ENCODE assay signal across 8 cellular contexts in the genomic region with DNA sequence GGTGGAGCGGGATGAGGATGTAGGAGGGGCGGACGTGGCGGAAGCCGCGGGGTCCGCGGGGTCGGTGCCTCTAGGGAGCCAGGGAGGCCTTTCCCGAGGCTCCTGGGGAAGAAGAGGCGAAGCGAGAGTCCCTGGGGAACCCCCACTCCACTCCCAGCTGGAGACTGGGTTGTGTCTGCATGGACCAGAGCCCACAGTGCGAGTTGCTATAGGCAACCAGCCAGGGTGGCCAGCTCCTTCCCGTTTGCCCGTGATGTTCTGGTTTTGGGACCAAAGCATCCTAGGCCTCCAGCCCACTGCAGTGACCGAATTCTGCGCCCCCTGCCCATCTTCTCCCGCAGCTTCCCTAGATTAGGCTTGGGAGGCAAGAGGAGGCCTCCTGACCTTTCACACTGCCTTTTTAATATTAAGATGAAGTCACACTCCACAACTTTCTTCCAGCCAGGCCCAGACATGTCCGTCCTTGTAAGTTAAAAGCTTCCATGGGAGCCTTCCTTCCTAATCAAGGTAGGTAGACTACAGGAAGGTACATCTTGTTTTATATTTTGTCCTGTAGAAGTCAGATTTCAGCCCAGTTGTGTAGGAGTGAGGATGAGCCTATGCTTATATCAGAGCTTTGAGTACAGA. TPM values are rescaled to one million over a fixed set of nuclear protein-coding genes. Genes with fewer than 3 reads are reported as not detected.
DNase-seq lines count a peak whose midpoint lies in the region; ATAC-seq, FAIRE-seq and TF ChIP-seq lines count a peak whose summit lies in the region.

No MANE protein-coding gene starts in this region.

- TF ChIP-seq POLR2A in GM12891 (IDR thresholded peaks at IDR 0.05; ENCODE audit: low read depth, low read length), result peak; percentile 38
- TF ChIP-seq POLR2A in H54 (IDR thresholded peaks at IDR 0.05; ENCODE audit: low read depth, low read length), result no peak

- WGBS in thymus, result 6% methylated on average over 19 of the region's 19 CpGs

- CTCF ChIA-PET in AG04449 (lab: Yijun Ruan, JAX), result interaction anchor here (0.9 to 3.9 kb wide), 19 partner anchors 9 to 357 kb away, joined by 3 to 27 read pairs (median 5); no protein-coding TSS in a partner anchor

- ATAC-seq in HG03039 (IDR thresholded peaks at IDR 0.05; ENCODE audit: unreplicated experiment), result peak; percentile 33

- FAIRE-seq in GM12891 (lab: Jason Lieb, UNC), result no peak
- no peak for FAIRE-seq in H54 (lab: Jason Lieb, UNC)

- TF ChIP-seq CTCF in AG04449 (IDR thresholded peaks at IDR 0.05; ENCODE audit: insufficient read depth, low read length, missing control alignments) (no peak), coronary artery (IDR thresholded peaks at IDR 0.05) (no peak)

- POLR2A ChIA-PET in AG04449 (lab: Yijun Ruan, JAX), result interaction anchor here (1.0 to 1.6 kb wide), 3 partner anchors 42 to 209 kb away, joined by 3 to 4 read pairs (median 3); partner anchors contain the start of gene WIPI1

- peak overlapping the region; percentile 96 to 97 for H3K27ac ChIP-seq in coronary artery
- H3K27ac ChIP-seq in thymus (ENCODE audit: low read depth), result peak overlapping the region; percentile 92

- H3K4me1 ChIP-seq in thymus (ENCODE audit: control insufficient read depth, insufficient read depth, low read length), result peaks cover 6% of the 10 kb centered on the region

- DNase-seq in AG04449 (ENCODE audit: low read depth, low spot score) (no peak), GM12891 (ENCODE audit: insufficient read length, low spot score) (no peak), OCI-M1 (lab: John Stamatoyannopoulos, UW) (peak; percentile 68), coronary artery (ENCODE audit: low spot score) (no peak), lung microvascular endothelial cell (ENCODE audit: low read depth in 2 of 2) (peak; percentile 44 to 61), H54 (ENCODE audit: insufficient read length, low spot score) (no peak)

- peak overlapping the region; percentile 80 for H3K4me3 ChIP-seq in AG04449 (ENCODE audit: low read depth, low read length)
- H3K4me3 ChIP-seq in coronary artery, result peak overlapping the region; percentile 83
- peak overlapping the region; percentile 86 for H3K4me3 ChIP-seq in thymus (ENCODE audit: low read length)

- no peaks in the 10 kb centered on the region for H3K27me3 ChIP-seq in thymus (ENCODE audit: control insufficient read depth, insufficient read depth)

- no peaks in the 10 kb centered on the region for H3K9me3 ChIP-seq in thymus (ENCODE audit: control insufficient read depth)

- H3K36me3 ChIP-seq in thymus (ENCODE audit: control insufficient read depth, insufficient read depth), result peaks cover 3% of the 10 kb centered on the region

TF ChIP-seq in GM12891, 5 proteins besides CTCF, POLR2A, EP300 and RAD21:
- TF ChIP-seq SPI1 (IDR thresholded peaks at IDR 0.05; ENCODE audit: low read depth, low read length) (no peak), PAX5 (IDR thresholded peaks at IDR 0.05; ENCODE audit: insufficient read depth, low read length, severe bottlenecking) (no peak), TAF1 (IDR thresholded peaks at IDR 0.05; ENCODE audit: low read depth, low read length) (no peak), POLR2AphosphoS5 (IDR thresholded peaks at IDR 0.05; ENCODE audit: low read depth, low read length) (0 out of 2 replicates have a peak, but pooled peaks have one; percentile 3), POU2F2 (IDR thresholded peaks at IDR 0.05; ENCODE audit: low read depth, low read length) (no peak)

RNA-seq across cellular contexts. Expression of gene AMZ2, which starts 0.5 kb away (rescaled TPM):
- 84.6 TPM for polyA plus RNA-seq in GM12891 (2012; ENCODE audit: low read depth, missing spikeins)
- total RNA-seq in lung microvascular endothelial cell, result 28.8 and 33.8 TPM in 2 replicates
- 112 TPM for polyA plus RNA-seq in thymus

RNA-seq across cellular contexts. Expression of gene SLC16A6, which starts 42.6 kb away (rescaled TPM):
- polyA plus RNA-seq in GM12891 (2012; ENCODE audit: low read depth, missing spikeins), result 1.7 TPM
- total RNA-seq in lung microvascular endothelial cell, result 0.22 and 1.6 TPM in 2 replicates
- 2.4 TPM for polyA plus RNA-seq in thymus

RNA-seq across cellular contexts. Expression of gene ARSG, which starts 43.0 kb away (rescaled TPM):
- 3.1 TPM for polyA plus RNA-seq in GM12891 (2012; ENCODE audit: low read depth, missing spikeins)
- 1.3 and 2.4 TPM in 2 replicates for total RNA-seq in lung microvascular endothelial cell
- 2.6 TPM for polyA plus RNA-seq in thymus

Comparison
In these comparisons a context has a peak if more than half of its experiments do, and no peak if none do; other contexts are left out.
1. DNase-seq: peak in OCI-M1 (single experiment) and lung microvascular endothelial cell (2 of 2); none in AG04449 (single experiment), GM12891 (single experiment), coronary artery (single experiment) and H54 (single experiment).
2. Peak in every context shown above with its lines, with median percentiles within 50 percentile points of each other: H3K4me3 ChIP-seq.